ENCODE assay signal across 16 cellular contexts in genomic region chr4:36173923-36174322, GRCh38.
DNase-seq lines count a peak whose midpoint lies in the region; ATAC-seq and TF ChIP-seq lines count a peak whose summit lies in the region.
"Had no signal": no experiment of that assay in that cellular context is flagged by ENCODE, and none has a peak within 500 bp of the region (broad histone marks: within the 10 kb centered on the region; RNA-seq: fewer than 3 reads in every experiment).

No MANE protein-coding gene starts in this region.

- TF ChIP-seq POLR2A in testis (IDR thresholded peaks at IDR 0.05): no peak

- ATAC-seq in effector memory CD8-positive, alpha-beta T cell (replicated peaks): no peak
- ATAC-seq in GM21529 (IDR thresholded peaks at IDR 0.05; ENCODE audit: unreplicated experiment): no peak
- ATAC-seq: A549, HCT116, HepG2 had no signal

- H3K4me3 ChIP-seq in MG63 (no peak overlapping the region), neural progenitor cell (no peak overlapping the region), testis (no peak overlapping the region)
- H3K4me3 ChIP-seq: A549, GM23248 had no signal

- H3K27me3 ChIP-seq in MG63 (no peaks in the 10 kb centered on the region), neural progenitor cell (no peaks in the 10 kb centered on the region), testis (no peaks in the 10 kb centered on the region)
- H3K27me3 ChIP-seq: BE2C had no signal

- DNase-seq in ELR (ENCODE audit: low read depth) (peak; percentile 8), MG63 (peak; percentile 6), neural progenitor cell (ENCODE audit: low spot score) (no peak), testis (no peak)
- no peak for DNase-seq in effector memory CD8-positive, alpha-beta T cell
- no peak for DNase-seq in activated CD4-positive, alpha-beta T cell treated with anti-CD3 and anti-CD28 coated beads, Interleukin-2, amount 50 U/mL, for 1 hour
- DNase-seq: BE2C; CD4-positive, alpha-beta memory T cell; COR-L47; DMS53; GM23248 had no signal

- H3K79me2 ChIP-seq in neural progenitor cell (ENCODE audit: low read depth): no peaks in the 10 kb centered on the region

- peak overlapping the region in 1 of 2 donors; percentile 10 for H3K4me3 Mint-ChIP-seq in effector memory CD8-positive, alpha-beta T cell
- H3K4me3 Mint-ChIP-seq in neural progenitor cell: no peak overlapping the region
- H3K4me3 Mint-ChIP-seq: CD4-positive, alpha-beta memory T cell had no signal

- no peak overlapping the region for H3K9ac ChIP-seq in neural progenitor cell
- H3K9ac ChIP-seq: GM23248 had no signal

- H3K4me2 ChIP-seq in neural progenitor cell: peak overlapping the region; percentile 2
- H3K4me2 ChIP-seq: A549 had no signal

- H3K9me3 Mint-ChIP-seq in effector memory CD8-positive, alpha-beta T cell: no peaks in the 10 kb centered on the region
- H3K9me3 Mint-ChIP-seq in neural progenitor cell: no peaks in the 10 kb centered on the region

- H3K4me1 Mint-ChIP-seq in effector memory CD8-positive, alpha-beta T cell (ENCODE audit: low read depth in 2 of 2): peaks cover 11 to 46% of the 10 kb centered on the region in 2 donors
- no peaks in the 10 kb centered on the region for H3K4me1 Mint-ChIP-seq in neural progenitor cell

- no peaks in the 10 kb centered on the region for H3F3A ChIP-seq in neural progenitor cell (ENCODE audit: low read depth)

- peaks cover 22% of the 10 kb centered on the region for H3K36me3 Mint-ChIP-seq in effector memory CD8-positive, alpha-beta T cell (ENCODE audit: insufficient read depth)
- H3K36me3 Mint-ChIP-seq in neural progenitor cell: no peaks in the 10 kb centered on the region

- peaks cover 15% of the 10 kb centered on the region for H3K4me1 ChIP-seq in neural progenitor cell
- H3K4me1 ChIP-seq in testis: no peaks in the 10 kb centered on the region
- H3K4me1 ChIP-seq: A549, BE2C had no signal

- H4K20me1 ChIP-seq in neural progenitor cell (ENCODE audit: low read depth): no peaks in the 10 kb centered on the region

- no peak overlapping the region for H3K27ac ChIP-seq in neural progenitor cell
- H3K27ac ChIP-seq in testis: no peak overlapping the region
- H3K27ac ChIP-seq: A549, C4-2B, GM23248 had no signal

- intact Hi-C loops in testis (cut with DNase I; ENCODE audit: low total_unique reads): no loop called here

- no peaks in the 10 kb centered on the region for H3K36me3 ChIP-seq in MG63
- no peaks in the 10 kb centered on the region for H3K36me3 ChIP-seq in neural progenitor cell
- H3K36me3 ChIP-seq in testis (ENCODE audit: low read depth, missing control alignments): no peaks in the 10 kb centered on the region
- H3K36me3 ChIP-seq: BE2C had no signal

- H3K27me3 Mint-ChIP-seq in effector memory CD8-positive, alpha-beta T cell: no peaks in the 10 kb centered on the region
- peaks cover 2% of the 10 kb centered on the region for H3K27me3 Mint-ChIP-seq in neural progenitor cell (ENCODE audit: insufficient read depth, low read depth)
- H3K27me3 Mint-ChIP-seq: CD4-positive, alpha-beta memory T cell had no signal

- no peak overlapping the region for H2AFZ ChIP-seq in neural progenitor cell (replicated peaks)
- H2AFZ ChIP-seq: GM23248 had no signal

- H3K27ac Mint-ChIP-seq in effector memory CD8-positive, alpha-beta T cell: peak overlapping the region; percentile 36 to 80
- peak overlapping the region; percentile 57 for H3K27ac Mint-ChIP-seq in neural progenitor cell

- no peak for TF ChIP-seq CTCF in neural progenitor cell (IDR thresholded peaks at IDR 0.05)
- TF ChIP-seq CTCF in testis (IDR thresholded peaks at IDR 0.05): no peak

- H3K9me3 ChIP-seq in MG63 (no peaks in the 10 kb centered on the region), neural progenitor cell (ENCODE audit: low read depth) (no peaks in the 10 kb centered on the region), testis (no peaks in the 10 kb centered on the region)
- H3K9me3 ChIP-seq: A549, BE2C had no signal

Comparison
In these comparisons a context has a peak if more than half of its experiments do, and no peak if none do; other contexts are left out.
1. DNase-seq: peak in ELR (single experiment) and MG63 (single experiment); none in effector memory CD8-positive, alpha-beta T cell (0 of 3), neural progenitor cell (single experiment), activated CD4-positive, alpha-beta T cell treated with anti-CD3 and anti-CD28 coated beads, Interleukin-2, amount 50 U/mL, for 1 hour (single experiment) and testis (single experiment).